Comparison of ENCODE assay signal across 15 cellular contexts in the genomic region with DNA sequence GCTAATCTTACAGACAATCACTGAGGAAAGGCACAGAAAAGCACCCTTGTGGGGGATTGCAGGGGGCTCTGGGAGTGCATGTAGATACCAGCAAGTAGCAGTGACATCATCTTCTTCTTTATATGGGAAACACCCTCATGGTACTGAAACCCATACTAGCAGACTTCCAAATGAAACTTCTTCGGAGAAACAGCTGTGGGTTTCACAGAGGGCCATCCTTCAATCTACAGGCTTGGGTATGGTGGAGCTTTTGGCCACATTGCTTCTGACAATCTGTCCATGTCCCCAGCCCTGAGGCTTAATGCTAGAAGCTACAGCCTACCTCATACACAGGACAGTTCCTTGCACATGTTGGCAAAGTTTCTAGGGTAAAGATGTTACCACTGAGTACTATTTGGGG.
DNase-seq lines count a peak whose midpoint lies in the region; ATAC-seq and TF ChIP-seq lines count a peak whose summit lies in the region.
"Had no signal": no experiment of that assay in that cellular context is flagged by ENCODE, and none has a peak within 500 bp of the region (broad histone marks: within the 10 kb centered on the region; RNA-seq: fewer than 3 reads in every experiment).

No MANE protein-coding gene starts in this region.

- H3K4me3 ChIP-seq in SJCRH30: no peak overlapping the region
- H3K4me3 ChIP-seq in trophoblast cell (ENCODE audit: low read depth, low read length): no peak overlapping the region
- H3K4me3 ChIP-seq in ovary: no peak overlapping the region
- H3K4me3 ChIP-seq: GM12878 had no signal

- H2BK5ac ChIP-seq in trophoblast cell (ENCODE audit: low read depth, low read length, poor library complexity): no peak overlapping the region

- H3K9me3 ChIP-seq in SJCRH30 (replicated peaks) (0 out of 2 replicates have a peak, but pooled peaks cover 5% of the 10 kb centered on the region), trophoblast cell (ENCODE audit: insufficient read depth, low read depth, low read length) (no peaks in the 10 kb centered on the region), ovary (no peaks in the 10 kb centered on the region)

- intact Hi-C loops in ovary (cut with DNase I): no loop called here

- H3K36me3 Mint-ChIP-seq in glutamatergic neuron (ENCODE audit: unreplicated experiment): no peaks in the 10 kb centered on the region

- no peak for TF ChIP-seq POLR2A in ovary (IDR thresholded peaks at IDR 0.05)

- H3K4me3 Mint-ChIP-seq in glutamatergic neuron (ENCODE audit: unreplicated experiment): no peak overlapping the region

- H3K27me3 ChIP-seq in SJCRH30 (no peaks in the 10 kb centered on the region), trophoblast cell (ENCODE audit: insufficient read depth, low read length) (no peaks in the 10 kb centered on the region), ovary (no peaks in the 10 kb centered on the region)

- H3K4me1 Mint-ChIP-seq in glutamatergic neuron (ENCODE audit: low read depth, unreplicated experiment): peaks cover 1% of the 10 kb centered on the region

- H2BK120ac ChIP-seq in trophoblast cell (ENCODE audit: insufficient read depth, low read length, poor library complexity): no peak overlapping the region

- H4K91ac ChIP-seq in trophoblast cell (ENCODE audit: low read depth, low read length): no peak overlapping the region

- H3K4me1 ChIP-seq in SJCRH30 (peaks cover 6% of the 10 kb centered on the region), trophoblast cell (ENCODE audit: control insufficient read depth in 1 of 2, insufficient read depth in 2 of 2, low read length in 2 of 2) (peaks cover 3 to 6% of the 10 kb centered on the region in 2 experiments), ovary (ENCODE audit: insufficient read depth) (no peaks in the 10 kb centered on the region)

- H3K36me3 ChIP-seq in SJCRH30 (no peaks in the 10 kb centered on the region), trophoblast cell (ENCODE audit: control insufficient read depth in 1 of 2, insufficient read depth in 2 of 2, low read length in 2 of 2) (no peaks in the 10 kb centered on the region), ovary (no peaks in the 10 kb centered on the region)

- H4K8ac ChIP-seq in trophoblast cell (ENCODE audit: low read depth, low read length): no peak overlapping the region

- no peak overlapping the region for H4K12ac ChIP-seq in trophoblast cell (ENCODE audit: low read depth, low read length)

- no peak for TF ChIP-seq EP300 in ovary (IDR thresholded peaks at IDR 0.05)

- no peak overlapping the region for H3K4ac ChIP-seq in trophoblast cell (ENCODE audit: low read depth, low read length)

- no peak overlapping the region for H2AFZ ChIP-seq in trophoblast cell (ENCODE audit: insufficient read depth, low read length, poor library complexity)

- no peak overlapping the region for H3K18ac ChIP-seq in trophoblast cell (ENCODE audit: low read length)

- peak; percentile 58 for ATAC-seq in GM19463 (IDR thresholded peaks at IDR 0.05; ENCODE audit: unreplicated experiment)
- ATAC-seq in HG02870 (IDR thresholded peaks at IDR 0.05; ENCODE audit: unreplicated experiment): peak; percentile 81
- no peak for ATAC-seq in HG03175 (IDR thresholded peaks at IDR 0.05; ENCODE audit: unreplicated experiment)
- ATAC-seq: GM12878 had no signal

- H3K14ac ChIP-seq in trophoblast cell (ENCODE audit: low read length): no peak overlapping the region

- H3K27me3 Mint-ChIP-seq in glutamatergic neuron (ENCODE audit: unreplicated experiment): no peaks in the 10 kb centered on the region

- no peak overlapping the region for H3K23ac ChIP-seq in trophoblast cell (ENCODE audit: low read length)

- no peaks in the 10 kb centered on the region for H3K9me3 Mint-ChIP-seq in glutamatergic neuron (ENCODE audit: unreplicated experiment)

- H3K27ac ChIP-seq in SJCRH30 (peak overlapping the region; percentile 41), trophoblast cell (ENCODE audit: low read depth, low read length) (no peak overlapping the region), ovary (no peak overlapping the region)

- no peak overlapping the region for H3K4me2 ChIP-seq in trophoblast cell (ENCODE audit: low read length)

- H3K9ac ChIP-seq in trophoblast cell (ENCODE audit: low read length): no peak overlapping the region

- H3K79me2 ChIP-seq in trophoblast cell (ENCODE audit: control insufficient read depth, insufficient read depth, low read length, poor library complexity): no peaks in the 10 kb centered on the region

- peak overlapping the region; percentile 43 for H2BK12ac ChIP-seq in trophoblast cell (ENCODE audit: low read length)

- peaks cover 2% of the 10 kb centered on the region for H3K79me1 ChIP-seq in trophoblast cell (ENCODE audit: low read length)

- H3K27ac Mint-ChIP-seq in glutamatergic neuron (ENCODE audit: unreplicated experiment): no peak overlapping the region

- no peak for TF ChIP-seq CTCF in ovary (IDR thresholded peaks at IDR 0.05)
- TF ChIP-seq CTCF in glutamatergic neuron (IDR thresholded peaks at IDR 0.05; ENCODE audit: partially characterized antibody, unreplicated experiment): no peak

- no peak overlapping the region for H2AK5ac ChIP-seq in trophoblast cell (ENCODE audit: low read length)

- no CpG with 5 or more reads among the region's 1 CpG for WGBS in trophoblast cell (ENCODE audit: extremely low coverage, insufficient coverage, insufficient read length)
- WGBS in ovary, 3 donors: 78 to 94% (median 82%) methylated on average over 1 of the region's 1 CpG

- DNase-seq in SJCRH30 (peak; percentile 4 to 36), trophoblast cell (no peak), ovary (no peak), glutamatergic neuron (no peak)
- DNase-seq: KG1, NCI-H1105, NCI-H187, NCI-H2171, NCI-H510A, SHP77 treated with DMSO at 0.1 percent for 48 hours, T-helper 2 cell had no signal

Comparison
In these comparisons a context has a peak if more than half of its experiments do, and no peak if none do; other contexts are left out.
1. DNase-seq: peak in SJCRH30 (2 of 2); none in trophoblast cell (0 of 2), ovary (0 of 5) and glutamatergic neuron (single experiment).